ENCODE assay signal across 2 cellular contexts in the genomic region with DNA sequence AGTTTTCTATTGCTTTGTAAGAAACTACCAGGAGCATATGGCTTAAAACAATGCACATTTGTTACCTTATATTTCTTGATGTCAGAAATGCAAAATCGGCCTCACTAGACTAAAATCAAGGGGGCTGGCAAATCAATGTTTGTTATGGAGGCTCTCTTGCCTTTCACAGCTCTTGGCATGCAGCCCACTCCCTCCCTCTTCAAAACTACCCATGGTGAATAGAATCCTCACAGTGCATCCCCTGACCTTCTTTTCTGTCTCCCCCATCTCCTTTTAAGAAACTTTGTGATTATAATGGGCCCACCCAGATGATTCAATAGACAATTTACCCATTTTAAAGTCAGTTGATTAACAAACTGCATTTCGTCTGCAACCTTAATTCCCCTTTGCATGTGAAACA.
TF ChIP-seq lines count a peak whose summit lies in the region.

No MANE protein-coding gene starts in this region.

TF ChIP-seq in GM23338, 12 proteins besides CTCF, POLR2A, EP300 and RAD21 (continued from another document):
- TF ChIP-seq, protein P1, sequence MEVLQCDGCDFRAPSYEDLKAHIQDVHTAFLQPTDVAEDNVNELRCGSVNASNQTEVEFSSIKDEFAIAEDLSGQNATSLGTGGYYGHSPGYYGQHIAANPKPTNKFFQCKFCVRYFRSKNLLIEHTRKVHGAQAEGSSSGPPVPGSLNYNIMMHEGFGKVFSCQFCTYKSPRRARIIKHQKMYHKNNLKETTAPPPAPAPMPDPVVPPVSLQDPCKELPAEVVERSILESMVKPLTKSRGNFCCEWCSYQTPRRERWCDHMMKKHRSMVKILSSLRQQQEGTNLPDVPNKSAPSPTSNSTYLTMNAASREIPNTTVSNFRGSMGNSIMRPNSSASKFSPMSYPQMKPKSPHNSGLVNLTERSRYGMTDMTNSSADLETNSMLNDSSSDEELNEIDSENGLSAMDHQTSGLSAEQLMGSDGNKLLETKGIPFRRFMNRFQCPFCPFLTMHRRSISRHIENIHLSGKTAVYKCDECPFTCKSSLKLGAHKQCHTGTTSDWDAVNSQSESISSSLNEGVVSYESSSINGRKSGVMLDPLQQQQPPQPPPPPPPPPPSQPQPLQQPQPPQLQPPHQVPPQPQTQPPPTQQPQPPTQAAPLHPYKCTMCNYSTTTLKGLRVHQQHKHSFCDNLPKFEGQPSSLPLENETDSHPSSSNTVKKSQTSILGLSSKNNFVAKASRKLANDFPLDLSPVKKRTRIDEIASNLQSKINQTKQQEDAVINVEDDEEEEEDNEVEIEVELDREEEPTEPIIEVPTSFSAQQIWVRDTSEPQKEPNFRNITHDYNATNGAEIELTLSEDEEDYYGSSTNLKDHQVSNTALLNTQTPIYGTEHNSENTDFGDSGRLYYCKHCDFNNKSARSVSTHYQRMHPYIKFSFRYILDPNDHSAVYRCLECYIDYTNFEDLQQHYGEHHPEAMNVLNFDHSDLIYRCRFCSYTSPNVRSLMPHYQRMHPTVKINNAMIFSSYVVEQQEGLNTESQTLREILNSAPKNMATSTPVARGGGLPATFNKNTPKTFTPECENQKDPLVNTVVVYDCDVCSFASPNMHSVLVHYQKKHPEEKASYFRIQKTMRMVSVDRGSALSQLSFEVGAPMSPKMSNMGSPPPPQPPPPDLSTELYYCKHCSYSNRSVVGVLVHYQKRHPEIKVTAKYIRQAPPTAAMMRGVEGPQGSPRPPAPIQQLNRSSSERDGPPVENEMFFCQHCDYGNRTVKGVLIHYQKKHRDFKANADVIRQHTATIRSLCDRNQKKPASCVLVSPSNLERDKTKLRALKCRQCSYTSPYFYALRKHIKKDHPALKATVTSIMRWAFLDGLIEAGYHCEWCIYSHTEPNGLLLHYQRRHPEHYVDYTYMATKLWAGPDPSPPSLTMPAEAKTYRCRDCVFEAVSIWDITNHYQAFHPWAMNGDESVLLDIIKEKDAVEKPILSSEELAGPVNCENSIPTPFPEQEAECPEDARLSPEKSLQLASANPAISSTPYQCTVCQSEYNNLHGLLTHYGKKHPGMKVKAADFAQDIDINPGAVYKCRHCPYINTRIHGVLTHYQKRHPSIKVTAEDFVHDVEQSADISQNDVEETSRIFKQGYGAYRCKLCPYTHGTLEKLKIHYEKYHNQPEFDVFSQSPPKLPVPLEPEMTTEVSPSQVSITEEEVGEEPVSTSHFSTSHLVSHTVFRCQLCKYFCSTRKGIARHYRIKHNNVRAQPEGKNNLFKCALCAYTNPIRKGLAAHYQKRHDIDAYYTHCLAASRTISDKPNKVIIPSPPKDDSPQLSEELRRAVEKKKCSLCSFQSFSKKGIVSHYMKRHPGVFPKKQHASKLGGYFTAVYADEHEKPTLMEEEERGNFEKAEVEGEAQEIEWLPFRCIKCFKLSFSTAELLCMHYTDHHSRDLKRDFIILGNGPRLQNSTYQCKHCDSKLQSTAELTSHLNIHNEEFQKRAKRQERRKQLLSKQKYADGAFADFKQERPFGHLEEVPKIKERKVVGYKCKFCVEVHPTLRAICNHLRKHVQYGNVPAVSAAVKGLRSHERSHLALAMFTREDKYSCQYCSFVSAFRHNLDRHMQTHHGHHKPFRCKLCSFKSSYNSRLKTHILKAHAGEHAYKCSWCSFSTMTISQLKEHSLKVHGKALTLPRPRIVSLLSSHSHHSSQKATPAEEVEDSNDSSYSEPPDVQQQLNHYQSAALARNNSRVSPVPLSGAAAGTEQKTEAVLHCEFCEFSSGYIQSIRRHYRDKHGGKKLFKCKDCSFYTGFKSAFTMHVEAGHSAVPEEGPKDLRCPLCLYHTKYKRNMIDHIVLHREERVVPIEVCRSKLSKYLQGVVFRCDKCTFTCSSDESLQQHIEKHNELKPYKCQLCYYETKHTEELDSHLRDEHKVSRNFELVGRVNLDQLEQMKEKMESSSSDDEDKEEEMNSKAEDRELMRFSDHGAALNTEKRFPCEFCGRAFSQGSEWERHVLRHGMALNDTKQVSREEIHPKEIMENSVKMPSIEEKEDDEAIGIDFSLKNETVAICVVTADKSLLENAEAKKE (CRISPR knock-in tag; IDR thresholded peaks at IDR 0.05): no peak
- TF ChIP-seq STAT1 (IDR thresholded peaks at IDR 0.05; ENCODE audit: unreplicated experiment) (no peak), EZH2phosphoT487 (IDR thresholded peaks at IDR 0.05; ENCODE audit: unreplicated experiment) (no peak), CREB1 (CRISPR knock-in tag; IDR thresholded peaks at IDR 0.05; ENCODE audit: low read depth) (no peak), JUNB (IDR thresholded peaks at IDR 0.05; ENCODE audit: unreplicated experiment) (no peak), NANOG (IDR thresholded peaks at IDR 0.05; ENCODE audit: borderline replicate concordance) (no peak; the same call in 1 of the 2 replicates), POLR2AphosphoS5 (IDR thresholded peaks at IDR 0.05; ENCODE audit: low read depth) (no peak), ZNF331 (CRISPR knock-in tag; IDR thresholded peaks at IDR 0.05; ENCODE audit: low read depth) (no peak)
- TF ChIP-seq, protein P2, sequence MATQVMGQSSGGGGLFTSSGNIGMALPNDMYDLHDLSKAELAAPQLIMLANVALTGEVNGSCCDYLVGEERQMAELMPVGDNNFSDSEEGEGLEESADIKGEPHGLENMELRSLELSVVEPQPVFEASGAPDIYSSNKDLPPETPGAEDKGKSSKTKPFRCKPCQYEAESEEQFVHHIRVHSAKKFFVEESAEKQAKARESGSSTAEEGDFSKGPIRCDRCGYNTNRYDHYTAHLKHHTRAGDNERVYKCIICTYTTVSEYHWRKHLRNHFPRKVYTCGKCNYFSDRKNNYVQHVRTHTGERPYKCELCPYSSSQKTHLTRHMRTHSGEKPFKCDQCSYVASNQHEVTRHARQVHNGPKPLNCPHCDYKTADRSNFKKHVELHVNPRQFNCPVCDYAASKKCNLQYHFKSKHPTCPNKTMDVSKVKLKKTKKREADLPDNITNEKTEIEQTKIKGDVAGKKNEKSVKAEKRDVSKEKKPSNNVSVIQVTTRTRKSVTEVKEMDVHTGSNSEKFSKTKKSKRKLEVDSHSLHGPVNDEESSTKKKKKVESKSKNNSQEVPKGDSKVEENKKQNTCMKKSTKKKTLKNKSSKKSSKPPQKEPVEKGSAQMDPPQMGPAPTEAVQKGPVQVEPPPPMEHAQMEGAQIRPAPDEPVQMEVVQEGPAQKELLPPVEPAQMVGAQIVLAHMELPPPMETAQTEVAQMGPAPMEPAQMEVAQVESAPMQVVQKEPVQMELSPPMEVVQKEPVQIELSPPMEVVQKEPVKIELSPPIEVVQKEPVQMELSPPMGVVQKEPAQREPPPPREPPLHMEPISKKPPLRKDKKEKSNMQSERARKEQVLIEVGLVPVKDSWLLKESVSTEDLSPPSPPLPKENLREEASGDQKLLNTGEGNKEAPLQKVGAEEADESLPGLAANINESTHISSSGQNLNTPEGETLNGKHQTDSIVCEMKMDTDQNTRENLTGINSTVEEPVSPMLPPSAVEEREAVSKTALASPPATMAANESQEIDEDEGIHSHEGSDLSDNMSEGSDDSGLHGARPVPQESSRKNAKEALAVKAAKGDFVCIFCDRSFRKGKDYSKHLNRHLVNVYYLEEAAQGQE (IDR thresholded peaks at IDR 0.05; ENCODE audit: unreplicated experiment): no peak
- TF ChIP-seq, protein P3, sequence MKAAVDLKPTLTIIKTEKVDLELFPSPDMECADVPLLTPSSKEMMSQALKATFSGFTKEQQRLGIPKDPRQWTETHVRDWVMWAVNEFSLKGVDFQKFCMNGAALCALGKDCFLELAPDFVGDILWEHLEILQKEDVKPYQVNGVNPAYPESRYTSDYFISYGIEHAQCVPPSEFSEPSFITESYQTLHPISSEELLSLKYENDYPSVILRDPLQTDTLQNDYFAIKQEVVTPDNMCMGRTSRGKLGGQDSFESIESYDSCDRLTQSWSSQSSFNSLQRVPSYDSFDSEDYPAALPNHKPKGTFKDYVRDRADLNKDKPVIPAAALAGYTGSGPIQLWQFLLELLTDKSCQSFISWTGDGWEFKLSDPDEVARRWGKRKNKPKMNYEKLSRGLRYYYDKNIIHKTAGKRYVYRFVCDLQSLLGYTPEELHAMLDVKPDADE (IDR thresholded peaks at IDR 0.05): no peak
TF ChIP-seq in GM23338: peak in this region for 0.

TF ChIP-seq in IMR-90, 13 proteins besides CTCF, POLR2A, EP300 and RAD21 (continued from another document):
- TF ChIP-seq, protein P4, sequence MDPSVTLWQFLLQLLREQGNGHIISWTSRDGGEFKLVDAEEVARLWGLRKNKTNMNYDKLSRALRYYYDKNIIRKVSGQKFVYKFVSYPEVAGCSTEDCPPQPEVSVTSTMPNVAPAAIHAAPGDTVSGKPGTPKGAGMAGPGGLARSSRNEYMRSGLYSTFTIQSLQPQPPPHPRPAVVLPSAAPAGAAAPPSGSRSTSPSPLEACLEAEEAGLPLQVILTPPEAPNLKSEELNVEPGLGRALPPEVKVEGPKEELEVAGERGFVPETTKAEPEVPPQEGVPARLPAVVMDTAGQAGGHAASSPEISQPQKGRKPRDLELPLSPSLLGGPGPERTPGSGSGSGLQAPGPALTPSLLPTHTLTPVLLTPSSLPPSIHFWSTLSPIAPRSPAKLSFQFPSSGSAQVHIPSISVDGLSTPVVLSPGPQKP (IDR thresholded peaks at IDR 0.05; ENCODE audit: borderline replicate concordance, low read depth, low read length): no peak
- no peak for TF ChIP-seq MAZ (IDR thresholded peaks at IDR 0.05; ENCODE audit: borderline replicate concordance, low read depth, low read length)
- TF ChIP-seq, protein P5, sequence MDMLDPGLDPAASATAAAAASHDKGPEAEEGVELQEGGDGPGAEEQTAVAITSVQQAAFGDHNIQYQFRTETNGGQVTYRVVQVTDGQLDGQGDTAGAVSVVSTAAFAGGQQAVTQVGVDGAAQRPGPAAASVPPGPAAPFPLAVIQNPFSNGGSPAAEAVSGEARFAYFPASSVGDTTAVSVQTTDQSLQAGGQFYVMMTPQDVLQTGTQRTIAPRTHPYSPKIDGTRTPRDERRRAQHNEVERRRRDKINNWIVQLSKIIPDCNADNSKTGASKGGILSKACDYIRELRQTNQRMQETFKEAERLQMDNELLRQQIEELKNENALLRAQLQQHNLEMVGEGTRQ (IDR thresholded peaks at IDR 0.05; ENCODE audit: low read depth, low read length): no peak
- TF ChIP-seq FOS (IDR thresholded peaks at IDR 0.05; ENCODE audit: low read depth, low read length): no peak
- TF ChIP-seq RCOR1 (IDR thresholded peaks at IDR 0.05; ENCODE audit: insufficient replicate concordance, low read length): no peak
